Comparison of ENCODE assay signal across 1 cellular context in genomic region chr6:145562771-145563615, GRCh38.
TF ChIP-seq lines count a peak whose summit lies in the region.

No MANE protein-coding gene starts in this region.

TF ChIP-seq in WTC11, 78 proteins besides CTCF, POLR2A, EP300 and RAD21 (continued from another document):
- TF ChIP-seq, protein P1, sequence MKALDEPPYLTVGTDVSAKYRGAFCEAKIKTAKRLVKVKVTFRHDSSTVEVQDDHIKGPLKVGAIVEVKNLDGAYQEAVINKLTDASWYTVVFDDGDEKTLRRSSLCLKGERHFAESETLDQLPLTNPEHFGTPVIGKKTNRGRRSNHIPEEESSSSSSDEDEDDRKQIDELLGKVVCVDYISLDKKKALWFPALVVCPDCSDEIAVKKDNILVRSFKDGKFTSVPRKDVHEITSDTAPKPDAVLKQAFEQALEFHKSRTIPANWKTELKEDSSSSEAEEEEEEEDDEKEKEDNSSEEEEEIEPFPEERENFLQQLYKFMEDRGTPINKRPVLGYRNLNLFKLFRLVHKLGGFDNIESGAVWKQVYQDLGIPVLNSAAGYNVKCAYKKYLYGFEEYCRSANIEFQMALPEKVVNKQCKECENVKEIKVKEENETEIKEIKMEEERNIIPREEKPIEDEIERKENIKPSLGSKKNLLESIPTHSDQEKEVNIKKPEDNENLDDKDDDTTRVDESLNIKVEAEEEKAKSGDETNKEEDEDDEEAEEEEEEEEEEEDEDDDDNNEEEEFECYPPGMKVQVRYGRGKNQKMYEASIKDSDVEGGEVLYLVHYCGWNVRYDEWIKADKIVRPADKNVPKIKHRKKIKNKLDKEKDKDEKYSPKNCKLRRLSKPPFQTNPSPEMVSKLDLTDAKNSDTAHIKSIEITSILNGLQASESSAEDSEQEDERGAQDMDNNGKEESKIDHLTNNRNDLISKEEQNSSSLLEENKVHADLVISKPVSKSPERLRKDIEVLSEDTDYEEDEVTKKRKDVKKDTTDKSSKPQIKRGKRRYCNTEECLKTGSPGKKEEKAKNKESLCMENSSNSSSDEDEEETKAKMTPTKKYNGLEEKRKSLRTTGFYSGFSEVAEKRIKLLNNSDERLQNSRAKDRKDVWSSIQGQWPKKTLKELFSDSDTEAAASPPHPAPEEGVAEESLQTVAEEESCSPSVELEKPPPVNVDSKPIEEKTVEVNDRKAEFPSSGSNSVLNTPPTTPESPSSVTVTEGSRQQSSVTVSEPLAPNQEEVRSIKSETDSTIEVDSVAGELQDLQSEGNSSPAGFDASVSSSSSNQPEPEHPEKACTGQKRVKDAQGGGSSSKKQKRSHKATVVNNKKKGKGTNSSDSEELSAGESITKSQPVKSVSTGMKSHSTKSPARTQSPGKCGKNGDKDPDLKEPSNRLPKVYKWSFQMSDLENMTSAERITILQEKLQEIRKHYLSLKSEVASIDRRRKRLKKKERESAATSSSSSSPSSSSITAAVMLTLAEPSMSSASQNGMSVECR (CRISPR knock-in tag; IDR thresholded peaks at IDR 0.05; ENCODE audit: borderline replicate concordance) = no peak
- TF ChIP-seq KAT7 (CRISPR knock-in tag; IDR thresholded peaks at IDR 0.05; ENCODE audit: borderline replicate concordance) = no peak
TF ChIP-seq in WTC11: peak in this region for 0.
